In genomic region chr1:33021567-33022431, GRCh38 we compare ENCODE assay signal across 1 cellular context.
TF ChIP-seq lines count a peak whose summit lies in the region.

No MANE protein-coding gene starts in this region.

TF ChIP-seq in K562, 482 proteins besides CTCF, POLR2A, EP300 and RAD21:
- TF ChIP-seq ZNF12 (CRISPR knock-in tag; IDR thresholded peaks at IDR 0.05) (no peak), TARDBP (IDR thresholded peaks at IDR 0.05) (no peak), ZKSCAN3 (CRISPR knock-in tag; IDR thresholded peaks at IDR 0.05) (no peak), IRF9 (tag; IDR thresholded peaks at IDR 0.05) (no peak), ZNF830 (CRISPR knock-in tag; IDR thresholded peaks at IDR 0.05) (0 out of 2 replicates have a peak, but pooled peaks have one; percentile 36), ZNF277 (CRISPR knock-in tag; IDR thresholded peaks at IDR 0.05; ENCODE audit: borderline replicate concordance) (no peak), CBFA2T3 (IDR thresholded peaks at IDR 0.05) (no peak)
- TF ChIP-seq, protein P1, sequence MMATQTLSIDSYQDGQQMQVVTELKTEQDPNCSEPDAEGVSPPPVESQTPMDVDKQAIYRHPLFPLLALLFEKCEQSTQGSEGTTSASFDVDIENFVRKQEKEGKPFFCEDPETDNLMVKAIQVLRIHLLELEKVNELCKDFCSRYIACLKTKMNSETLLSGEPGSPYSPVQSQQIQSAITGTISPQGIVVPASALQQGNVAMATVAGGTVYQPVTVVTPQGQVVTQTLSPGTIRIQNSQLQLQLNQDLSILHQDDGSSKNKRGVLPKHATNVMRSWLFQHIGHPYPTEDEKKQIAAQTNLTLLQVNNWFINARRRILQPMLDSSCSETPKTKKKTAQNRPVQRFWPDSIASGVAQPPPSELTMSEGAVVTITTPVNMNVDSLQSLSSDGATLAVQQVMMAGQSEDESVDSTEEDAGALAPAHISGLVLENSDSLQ (IDR thresholded peaks at IDR 0.05): peak; percentile 33; the same call in 1 of the 2 replicates
- TF ChIP-seq, protein P2, sequence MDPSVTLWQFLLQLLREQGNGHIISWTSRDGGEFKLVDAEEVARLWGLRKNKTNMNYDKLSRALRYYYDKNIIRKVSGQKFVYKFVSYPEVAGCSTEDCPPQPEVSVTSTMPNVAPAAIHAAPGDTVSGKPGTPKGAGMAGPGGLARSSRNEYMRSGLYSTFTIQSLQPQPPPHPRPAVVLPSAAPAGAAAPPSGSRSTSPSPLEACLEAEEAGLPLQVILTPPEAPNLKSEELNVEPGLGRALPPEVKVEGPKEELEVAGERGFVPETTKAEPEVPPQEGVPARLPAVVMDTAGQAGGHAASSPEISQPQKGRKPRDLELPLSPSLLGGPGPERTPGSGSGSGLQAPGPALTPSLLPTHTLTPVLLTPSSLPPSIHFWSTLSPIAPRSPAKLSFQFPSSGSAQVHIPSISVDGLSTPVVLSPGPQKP (CRISPR knock-in tag; IDR thresholded peaks at IDR 0.05): no peak
- TF ChIP-seq, protein P3, sequence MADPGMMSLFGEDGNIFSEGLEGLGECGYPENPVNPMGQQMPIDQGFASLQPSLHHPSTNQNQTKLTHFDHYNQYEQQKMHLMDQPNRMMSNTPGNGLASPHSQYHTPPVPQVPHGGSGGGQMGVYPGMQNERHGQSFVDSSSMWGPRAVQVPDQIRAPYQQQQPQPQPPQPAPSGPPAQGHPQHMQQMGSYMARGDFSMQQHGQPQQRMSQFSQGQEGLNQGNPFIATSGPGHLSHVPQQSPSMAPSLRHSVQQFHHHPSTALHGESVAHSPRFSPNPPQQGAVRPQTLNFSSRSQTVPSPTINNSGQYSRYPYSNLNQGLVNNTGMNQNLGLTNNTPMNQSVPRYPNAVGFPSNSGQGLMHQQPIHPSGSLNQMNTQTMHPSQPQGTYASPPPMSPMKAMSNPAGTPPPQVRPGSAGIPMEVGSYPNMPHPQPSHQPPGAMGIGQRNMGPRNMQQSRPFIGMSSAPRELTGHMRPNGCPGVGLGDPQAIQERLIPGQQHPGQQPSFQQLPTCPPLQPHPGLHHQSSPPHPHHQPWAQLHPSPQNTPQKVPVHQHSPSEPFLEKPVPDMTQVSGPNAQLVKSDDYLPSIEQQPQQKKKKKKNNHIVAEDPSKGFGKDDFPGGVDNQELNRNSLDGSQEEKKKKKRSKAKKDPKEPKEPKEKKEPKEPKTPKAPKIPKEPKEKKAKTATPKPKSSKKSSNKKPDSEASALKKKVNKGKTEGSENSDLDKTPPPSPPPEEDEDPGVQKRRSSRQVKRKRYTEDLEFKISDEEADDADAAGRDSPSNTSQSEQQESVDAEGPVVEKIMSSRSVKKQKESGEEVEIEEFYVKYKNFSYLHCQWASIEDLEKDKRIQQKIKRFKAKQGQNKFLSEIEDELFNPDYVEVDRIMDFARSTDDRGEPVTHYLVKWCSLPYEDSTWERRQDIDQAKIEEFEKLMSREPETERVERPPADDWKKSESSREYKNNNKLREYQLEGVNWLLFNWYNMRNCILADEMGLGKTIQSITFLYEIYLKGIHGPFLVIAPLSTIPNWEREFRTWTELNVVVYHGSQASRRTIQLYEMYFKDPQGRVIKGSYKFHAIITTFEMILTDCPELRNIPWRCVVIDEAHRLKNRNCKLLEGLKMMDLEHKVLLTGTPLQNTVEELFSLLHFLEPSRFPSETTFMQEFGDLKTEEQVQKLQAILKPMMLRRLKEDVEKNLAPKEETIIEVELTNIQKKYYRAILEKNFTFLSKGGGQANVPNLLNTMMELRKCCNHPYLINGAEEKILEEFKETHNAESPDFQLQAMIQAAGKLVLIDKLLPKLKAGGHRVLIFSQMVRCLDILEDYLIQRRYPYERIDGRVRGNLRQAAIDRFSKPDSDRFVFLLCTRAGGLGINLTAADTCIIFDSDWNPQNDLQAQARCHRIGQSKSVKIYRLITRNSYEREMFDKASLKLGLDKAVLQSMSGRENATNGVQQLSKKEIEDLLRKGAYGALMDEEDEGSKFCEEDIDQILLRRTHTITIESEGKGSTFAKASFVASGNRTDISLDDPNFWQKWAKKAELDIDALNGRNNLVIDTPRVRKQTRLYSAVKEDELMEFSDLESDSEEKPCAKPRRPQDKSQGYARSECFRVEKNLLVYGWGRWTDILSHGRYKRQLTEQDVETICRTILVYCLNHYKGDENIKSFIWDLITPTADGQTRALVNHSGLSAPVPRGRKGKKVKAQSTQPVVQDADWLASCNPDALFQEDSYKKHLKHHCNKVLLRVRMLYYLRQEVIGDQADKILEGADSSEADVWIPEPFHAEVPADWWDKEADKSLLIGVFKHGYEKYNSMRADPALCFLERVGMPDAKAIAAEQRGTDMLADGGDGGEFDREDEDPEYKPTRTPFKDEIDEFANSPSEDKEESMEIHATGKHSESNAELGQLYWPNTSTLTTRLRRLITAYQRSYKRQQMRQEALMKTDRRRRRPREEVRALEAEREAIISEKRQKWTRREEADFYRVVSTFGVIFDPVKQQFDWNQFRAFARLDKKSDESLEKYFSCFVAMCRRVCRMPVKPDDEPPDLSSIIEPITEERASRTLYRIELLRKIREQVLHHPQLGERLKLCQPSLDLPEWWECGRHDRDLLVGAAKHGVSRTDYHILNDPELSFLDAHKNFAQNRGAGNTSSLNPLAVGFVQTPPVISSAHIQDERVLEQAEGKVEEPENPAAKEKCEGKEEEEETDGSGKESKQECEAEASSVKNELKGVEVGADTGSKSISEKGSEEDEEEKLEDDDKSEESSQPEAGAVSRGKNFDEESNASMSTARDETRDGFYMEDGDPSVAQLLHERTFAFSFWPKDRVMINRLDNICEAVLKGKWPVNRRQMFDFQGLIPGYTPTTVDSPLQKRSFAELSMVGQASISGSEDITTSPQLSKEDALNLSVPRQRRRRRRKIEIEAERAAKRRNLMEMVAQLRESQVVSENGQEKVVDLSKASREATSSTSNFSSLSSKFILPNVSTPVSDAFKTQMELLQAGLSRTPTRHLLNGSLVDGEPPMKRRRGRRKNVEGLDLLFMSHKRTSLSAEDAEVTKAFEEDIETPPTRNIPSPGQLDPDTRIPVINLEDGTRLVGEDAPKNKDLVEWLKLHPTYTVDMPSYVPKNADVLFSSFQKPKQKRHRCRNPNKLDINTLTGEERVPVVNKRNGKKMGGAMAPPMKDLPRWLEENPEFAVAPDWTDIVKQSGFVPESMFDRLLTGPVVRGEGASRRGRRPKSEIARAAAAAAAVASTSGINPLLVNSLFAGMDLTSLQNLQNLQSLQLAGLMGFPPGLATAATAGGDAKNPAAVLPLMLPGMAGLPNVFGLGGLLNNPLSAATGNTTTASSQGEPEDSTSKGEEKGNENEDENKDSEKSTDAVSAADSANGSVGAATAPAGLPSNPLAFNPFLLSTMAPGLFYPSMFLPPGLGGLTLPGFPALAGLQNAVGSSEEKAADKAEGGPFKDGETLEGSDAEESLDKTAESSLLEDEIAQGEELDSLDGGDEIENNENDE (IDR thresholded peaks at IDR 0.05; ENCODE audit: low read depth, low read length): no peak
- TF ChIP-seq, protein P4, sequence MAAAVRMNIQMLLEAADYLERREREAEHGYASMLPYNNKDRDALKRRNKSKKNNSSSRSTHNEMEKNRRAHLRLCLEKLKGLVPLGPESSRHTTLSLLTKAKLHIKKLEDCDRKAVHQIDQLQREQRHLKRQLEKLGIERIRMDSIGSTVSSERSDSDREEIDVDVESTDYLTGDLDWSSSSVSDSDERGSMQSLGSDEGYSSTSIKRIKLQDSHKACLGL (CRISPR knock-in tag; IDR thresholded peaks at IDR 0.05; ENCODE audit: borderline replicate concordance, poor library complexity, severe bottlenecking): no peak
